Comparison of ENCODE assay signal across 8 cellular contexts in the genomic region with DNA sequence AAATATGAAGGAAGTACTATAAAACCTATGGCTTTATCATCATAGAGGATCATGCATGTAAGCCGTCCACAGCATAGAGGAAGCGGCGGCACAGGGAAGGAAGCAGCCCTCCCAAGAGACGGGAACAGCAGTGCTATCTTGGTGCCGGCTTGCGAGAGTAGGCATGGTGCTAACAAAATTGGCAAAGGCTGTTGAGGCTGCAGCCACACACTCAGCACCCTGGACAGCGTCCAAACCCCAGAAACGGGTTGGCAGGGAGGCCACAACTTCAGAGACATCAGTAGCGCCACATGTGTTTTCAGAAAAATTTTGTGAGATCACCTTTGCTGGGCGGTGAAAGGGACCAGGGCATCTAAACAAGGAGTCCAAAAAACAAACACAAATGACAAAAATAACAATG. TPM values are rescaled to one million over a fixed set of nuclear protein-coding genes. Genes with fewer than 3 reads are reported as not detected.
DNase-seq lines count a peak whose midpoint lies in the region; ATAC-seq and TF ChIP-seq lines count a peak whose summit lies in the region.
"Had no signal": no experiment of that assay in that cellular context is flagged by ENCODE, and none has a peak within 500 bp of the region (broad histone marks: within the 10 kb centered on the region; RNA-seq: fewer than 3 reads in every experiment).

No MANE protein-coding gene starts in this region.

- no peak overlapping the region for H3K9ac ChIP-seq in neural cell (ENCODE audit: low read length)

- TF ChIP-seq CTCF in neural cell (IDR thresholded peaks at IDR 0.05; ENCODE audit: poor library complexity, severe bottlenecking): no peak

- H3K27me3 ChIP-seq in H7 (ENCODE audit: control insufficient read depth, insufficient read depth, low read length): no peaks in the 10 kb centered on the region
- H3K27me3 ChIP-seq in neural cell (ENCODE audit: insufficient read depth, low read depth, low read length): peaks cover 23% of the 10 kb centered on the region
- H3K27me3 ChIP-seq: neutrophil had no signal

- H3F3A ChIP-seq in neural cell (ENCODE audit: insufficient read depth, low read length, poor library complexity, severe bottlenecking): no peaks in the 10 kb centered on the region

- ATAC-seq in HG03521 (IDR thresholded peaks at IDR 0.05; ENCODE audit: unreplicated experiment) (no peak), HG02588 (IDR thresholded peaks at IDR 0.05; ENCODE audit: unreplicated experiment) (no peak)

- no peaks in the 10 kb centered on the region for H3K79me2 ChIP-seq in neural cell (replicated peaks; ENCODE audit: insufficient read depth, low read length)

- peak; percentile 31 for DNase-seq in H7
- peak; percentile 33 for DNase-seq in NCI-H1092 (lab: John Stamatoyannopoulos, UW)
- peak; percentile 70 for DNase-seq in ecto neural progenitor cell (ENCODE audit: low spot score)
- no peak for DNase-seq in SKM-1 treated with dmso at 0.1 percent for 144 hours (lab: John Stamatoyannopoulos, UW; ENCODE audit: unreplicated experiment)

- H4K20me1 ChIP-seq in neural cell (ENCODE audit: insufficient read depth): no peaks in the 10 kb centered on the region

- no peak overlapping the region for H3K27ac ChIP-seq in neural cell (ENCODE audit: low read length)
- H3K27ac ChIP-seq: neutrophil had no signal

- H2AFZ ChIP-seq in neural cell (ENCODE audit: low read depth, low read length): no peak overlapping the region

- H3K36me3 ChIP-seq in H7 (replicated peaks; ENCODE audit: control insufficient read depth, insufficient read depth, low read length) (no peaks in the 10 kb centered on the region; the same call in 1 of the 2 replicates), neural cell (ENCODE audit: insufficient read depth, low read length) (no peaks in the 10 kb centered on the region)
- H3K36me3 ChIP-seq: neutrophil had no signal

- H3K4me2 ChIP-seq in neural cell (ENCODE audit: low read length): no peak overlapping the region

- no peak for TF ChIP-seq RAD21 in neural cell (conservative IDR thresholded peaks at IDR 0.05)

- H3K9me2 ChIP-seq in neural cell (ENCODE audit: insufficient read depth, low read length): no peaks in the 10 kb centered on the region

- H3K9me3 ChIP-seq in neural cell (ENCODE audit: low read length): no peaks in the 10 kb centered on the region
- H3K9me3 ChIP-seq: neutrophil had no signal

- H3K4me3 ChIP-seq in H7 (ENCODE audit: insufficient read depth, low read depth, low read length) (no peak overlapping the region), neural cell (ENCODE audit: low read length) (no peak overlapping the region)

- TF ChIP-seq EP300 in neural cell (conservative IDR thresholded peaks at IDR 0.05; ENCODE audit: poor library complexity, severe bottlenecking): no peak

TF ChIP-seq in neural cell, 6 proteins besides CTCF, POLR2A, EP300 and RAD21:
- TF ChIP-seq MXI1 (conservative IDR thresholded peaks at IDR 0.05; ENCODE audit: poor library complexity, severe bottlenecking) (no peak), POLR2AphosphoS5 (IDR thresholded peaks at IDR 0.05) (no peak), SMC3 (conservative IDR thresholded peaks at IDR 0.05; ENCODE audit: poor library complexity) (no peak), TAF1 (IDR thresholded peaks at IDR 0.05; ENCODE audit: low read depth) (no peak), EZH2 (IDR thresholded peaks at IDR 0.05; ENCODE audit: borderline replicate concordance, insufficient read depth, low read length, poor library complexity, severe bottlenecking) (no peak)
- TF ChIP-seq, protein P1, sequence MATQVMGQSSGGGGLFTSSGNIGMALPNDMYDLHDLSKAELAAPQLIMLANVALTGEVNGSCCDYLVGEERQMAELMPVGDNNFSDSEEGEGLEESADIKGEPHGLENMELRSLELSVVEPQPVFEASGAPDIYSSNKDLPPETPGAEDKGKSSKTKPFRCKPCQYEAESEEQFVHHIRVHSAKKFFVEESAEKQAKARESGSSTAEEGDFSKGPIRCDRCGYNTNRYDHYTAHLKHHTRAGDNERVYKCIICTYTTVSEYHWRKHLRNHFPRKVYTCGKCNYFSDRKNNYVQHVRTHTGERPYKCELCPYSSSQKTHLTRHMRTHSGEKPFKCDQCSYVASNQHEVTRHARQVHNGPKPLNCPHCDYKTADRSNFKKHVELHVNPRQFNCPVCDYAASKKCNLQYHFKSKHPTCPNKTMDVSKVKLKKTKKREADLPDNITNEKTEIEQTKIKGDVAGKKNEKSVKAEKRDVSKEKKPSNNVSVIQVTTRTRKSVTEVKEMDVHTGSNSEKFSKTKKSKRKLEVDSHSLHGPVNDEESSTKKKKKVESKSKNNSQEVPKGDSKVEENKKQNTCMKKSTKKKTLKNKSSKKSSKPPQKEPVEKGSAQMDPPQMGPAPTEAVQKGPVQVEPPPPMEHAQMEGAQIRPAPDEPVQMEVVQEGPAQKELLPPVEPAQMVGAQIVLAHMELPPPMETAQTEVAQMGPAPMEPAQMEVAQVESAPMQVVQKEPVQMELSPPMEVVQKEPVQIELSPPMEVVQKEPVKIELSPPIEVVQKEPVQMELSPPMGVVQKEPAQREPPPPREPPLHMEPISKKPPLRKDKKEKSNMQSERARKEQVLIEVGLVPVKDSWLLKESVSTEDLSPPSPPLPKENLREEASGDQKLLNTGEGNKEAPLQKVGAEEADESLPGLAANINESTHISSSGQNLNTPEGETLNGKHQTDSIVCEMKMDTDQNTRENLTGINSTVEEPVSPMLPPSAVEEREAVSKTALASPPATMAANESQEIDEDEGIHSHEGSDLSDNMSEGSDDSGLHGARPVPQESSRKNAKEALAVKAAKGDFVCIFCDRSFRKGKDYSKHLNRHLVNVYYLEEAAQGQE (IDR thresholded peaks at IDR 0.05; ENCODE audit: borderline replicate concordance): peak; percentile 28

RNA-seq across cellular contexts. Expression of a gene that starts 37.7 kb away (rescaled TPM):
- total RNA-seq in H7 (2014; rRNA removed; shearing (Covaris generic)): 9.9 and 15.9 TPM in 2 replicates
- 0.16 and 0.45 TPM in 2 replicates for polyA plus RNA-seq in neural cell
- 1.5 and 2.9 TPM in 2 replicates for polyA minus RNA-seq in neural cell
